24 cellular contexts compared by ENCODE assay signal in genomic region chr12:111100003-111100402, GRCh38.
"Had no signal": no experiment of that assay in that cellular context is flagged by ENCODE, and none has a peak within 500 bp of the region (broad histone marks: within the 10 kb centered on the region; RNA-seq: fewer than 3 reads in every experiment).

No MANE protein-coding gene starts in this region.

- ATAC-seq: activated CD4-positive, alpha-beta T cell treated with anti-CD3 and anti-CD28 coated beads for 36 hours; activated CD8-positive, alpha-beta memory T cell treated with anti-CD3 and anti-CD28 coated beads, Interleukin-2, amount 10 ng/mL, durations not matched to agents 7 days and 5 days; activated T-helper 17 cell treated with anti-CD3 and anti-CD28 coated beads, Interleukin-2, amount 50 U/mL, for 72 hours; gastroesophageal sphincter; natural killer cell treated with Interleukin-12 subunit alpha and Interleukin-12 subunit beta and Interleukin-15 and Interleukin-18, amount 100 ng/mL, for 72 hours had no signal

- FAIRE-seq: endothelial cell of umbilical vein had no signal

- H3K4me3 Mint-ChIP-seq: activated CD4-positive, alpha-beta T cell treated with anti-CD3 and anti-CD28 coated beads for 36 hours; activated CD8-positive, alpha-beta memory T cell treated with anti-CD3 and anti-CD28 coated beads, Interleukin-2, amount 10 ng/mL, durations not matched to agents 7 days and 5 days; activated T-helper 17 cell treated with anti-CD3 and anti-CD28 coated beads, Interleukin-2, amount 50 U/mL, for 72 hours; central memory CD8-positive, alpha-beta T cell; natural killer cell treated with Interleukin-12 subunit alpha and Interleukin-12 subunit beta and Interleukin-15 and Interleukin-18, amount 100 ng/mL, for 72 hours had no signal

- H3K4me1 Mint-ChIP-seq: activated T-helper 17 cell treated with anti-CD3 and anti-CD28 coated beads, Interleukin-2, amount 50 U/mL, for 72 hours; central memory CD8-positive, alpha-beta T cell had no signal

- H3K36me3 ChIP-seq: brain microvascular endothelial cell, esophagus muscularis mucosa, gastroesophageal sphincter, heart right ventricle, thyroid gland had no signal

- H3K27me3 ChIP-seq: brain microvascular endothelial cell, thyroid gland had no signal

- H3K36me3 Mint-ChIP-seq: activated CD8-positive, alpha-beta memory T cell treated with anti-CD3 and anti-CD28 coated beads, Interleukin-2, amount 10 ng/mL, durations not matched to agents 7 days and 5 days; activated naive CD8-positive, alpha-beta T cell treated with anti-CD3 and anti-CD28 coated beads, Interleukin-2, amount 10 ng/mL, durations not matched to agents 7 days and 5 days; natural killer cell treated with Interleukin-12 subunit alpha and Interleukin-12 subunit beta and Interleukin-15 and Interleukin-18, amount 100 ng/mL, for 72 hours had no signal

- DNase-seq: activated CD4-positive, alpha-beta T cell treated with anti-CD3 and anti-CD28 coated beads for 36 hours; activated CD4-positive, alpha-beta T cell treated with anti-CD3 and anti-CD28 coated beads, Interleukin-2, amount 50 U/mL, for 48 hours; activated CD8-positive, alpha-beta memory T cell treated with anti-CD3 and anti-CD28 coated beads, Interleukin-2, amount 10 ng/mL, durations not matched to agents 7 days and 5 days; activated naive CD4-positive, alpha-beta T cell treated with Interleukin-2 at 50 U/mL for 16 hours; activated naive CD8-positive, alpha-beta T cell treated with anti-CD3 and anti-CD28 coated beads, Interleukin-2, amount 10 ng/mL, durations not matched to agents 7 days and 5 days; activated T-cell treated with anti-CD3 and anti-CD28 coated beads, Interleukin-2, amount 50 U/mL, for 1 hour; amygdala; brain microvascular endothelial cell; cortex of kidney; effector CD8-positive, alpha-beta T cell; heart right ventricle; nucleus accumbens; stimulated activated CD4-positive, alpha-beta T cell treated with anti-CD3 and anti-CD28 coated beads, Interleukin-12 subunit alpha, Interleukin-12 subunit beta, amount 100 ng/mL, for 4 hours; stimulated activated CD4-positive, alpha-beta T cell treated with anti-CD3 and anti-CD28 coated beads, Interleukin-1b, Interleukin-23, amount 100 ng/mL, for 48 hours; stimulated activated CD8-positive, alpha-beta memory T cell treated with anti-CD3 and anti-CD28 coated beads, Interleukin-4, amount 100 ng/mL, for 48 hours; stimulated activated naive CD4-positive, alpha-beta T cell; T-helper 2 cell; thyroid gland had no signal

- H3K9me3 Mint-ChIP-seq: activated naive CD8-positive, alpha-beta T cell treated with anti-CD3 and anti-CD28 coated beads, Interleukin-2, amount 10 ng/mL, durations not matched to agents 7 days and 5 days; activated T-helper 17 cell treated with anti-CD3 and anti-CD28 coated beads, Interleukin-2, amount 50 U/mL, for 72 hours; central memory CD8-positive, alpha-beta T cell; natural killer cell treated with Interleukin-12 subunit alpha and Interleukin-12 subunit beta and Interleukin-15 and Interleukin-18, amount 100 ng/mL, for 72 hours had no signal

- H3K4me1 ChIP-seq: esophagus muscularis mucosa, gastroesophageal sphincter, heart right ventricle, thyroid gland had no signal

- H3K27ac ChIP-seq: brain microvascular endothelial cell, esophagus muscularis mucosa, gastroesophageal sphincter, heart right ventricle, thyroid gland had no signal

- H3K27ac Mint-ChIP-seq: activated CD4-positive, alpha-beta T cell treated with anti-CD3 and anti-CD28 coated beads for 36 hours; activated CD8-positive, alpha-beta memory T cell treated with anti-CD3 and anti-CD28 coated beads, Interleukin-2, amount 10 ng/mL, durations not matched to agents 7 days and 5 days; activated T-helper 17 cell treated with anti-CD3 and anti-CD28 coated beads, Interleukin-2, amount 50 U/mL, for 72 hours; natural killer cell treated with Interleukin-12 subunit alpha and Interleukin-12 subunit beta and Interleukin-15 and Interleukin-18, amount 100 ng/mL, for 72 hours had no signal

- H3K9me3 ChIP-seq: esophagus muscularis mucosa, gastroesophageal sphincter, heart right ventricle, thyroid gland had no signal

- H3K27me3 Mint-ChIP-seq: activated CD4-positive, alpha-beta T cell treated with anti-CD3 and anti-CD28 coated beads for 36 hours had no signal

- H3K4me3 ChIP-seq: esophagus muscularis mucosa, gastroesophageal sphincter, heart right ventricle, thyroid gland had no signal
